In the genomic region with DNA sequence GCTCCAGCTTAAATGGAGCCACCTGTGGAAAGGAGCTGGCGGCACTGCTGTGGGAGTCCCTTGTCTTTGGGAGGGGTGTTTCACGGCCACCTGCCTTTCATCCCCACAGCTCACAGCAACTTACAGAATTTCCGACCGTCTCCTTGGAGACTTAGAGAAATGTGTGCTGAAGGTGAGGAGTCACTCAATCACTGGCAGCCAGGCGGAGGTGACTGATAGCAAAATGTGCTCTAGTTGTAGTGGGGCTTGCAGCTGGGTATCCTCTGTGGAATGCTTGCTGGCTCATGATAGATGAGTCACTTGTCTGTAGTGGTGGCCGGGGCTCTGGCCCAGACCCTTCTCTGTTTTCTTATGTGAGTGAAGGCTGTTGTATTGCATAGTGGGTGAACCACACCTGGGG, we compare ENCODE assay signal across 10 cellular contexts.
DNase-seq lines count a peak whose midpoint lies in the region; ATAC-seq and TF ChIP-seq lines count a peak whose summit lies in the region.
"Had no signal": no experiment of that assay in that cellular context is flagged by ENCODE, and none has a peak within 500 bp of the region (broad histone marks: within the 10 kb centered on the region; RNA-seq: fewer than 3 reads in every experiment).

No MANE protein-coding gene starts in this region.

- H3K4me1 ChIP-seq in PC-3 (ENCODE audit: insufficient read depth, low read length) = peaks cover 76% of the 10 kb centered on the region
- H3K4me1 ChIP-seq in osteoblast (ENCODE audit: insufficient read depth, low read length) = peaks cover 59% of the 10 kb centered on the region

- no peaks in the 10 kb centered on the region for H3K36me3 ChIP-seq in PC-3 (ENCODE audit: low read depth, low read length)
- no peaks in the 10 kb centered on the region for H3K36me3 ChIP-seq in osteoblast (ENCODE audit: insufficient read depth, low read length)

- DNase-seq in EL (peak; percentile 80), PC-3 (peak; percentile 93), epithelial cell of prostate (ENCODE audit: low read depth, low spot score) (peak; percentile 41), osteoblast (ENCODE audit: insufficient read length, low spot score, missing footprints) (no peak), NCI-H146 (lab: John Stamatoyannopoulos, UW) (no peak), NOMO-1 treated with dmso at 0.1 percent for 144 hours (lab: John Stamatoyannopoulos, UW; ENCODE audit: unreplicated experiment) (no peak), midbrain (lab: John Stamatoyannopoulos, UW) (no peak)
- DNase-seq: activated CD8-positive, alpha-beta T cell treated with anti-CD3 and anti-CD28 coated beads for 36 hours; activated naive CD8-positive, alpha-beta T cell treated with anti-CD3 and anti-CD28 coated beads, Interleukin-2, amount 50 U/mL, for 24 hours had no signal

- no peak for TF ChIP-seq CTCF in PC-3 (conservative IDR thresholded peaks at IDR 0.05; ENCODE audit: low read depth, low read length)
- no peak for TF ChIP-seq CTCF in osteoblast (IDR thresholded peaks at IDR 0.05; ENCODE audit: extremely low read depth, low read depth, low read length)

- intact Hi-C loops in PC-3 (cut with micrococcal nuclease) = loop anchor here (2.0 to 10.0 kb wide), 2 partner anchors 69 to 105 kb away; no protein-coding TSS in a partner anchor

- no peaks in the 10 kb centered on the region for H3K9me2 ChIP-seq in PC-3 (replicated peaks; ENCODE audit: low read length)

- H3K79me2 ChIP-seq in PC-3 (ENCODE audit: low read length) (peaks cover 73% of the 10 kb centered on the region), osteoblast (ENCODE audit: insufficient read depth, low read length) (peaks cover 50% of the 10 kb centered on the region)

- POLR2A ChIA-PET in PC-3 (lab: Charles Lee; ENCODE audit: unreplicated experiment) = interaction anchor here (0.6 to 0.8 kb wide), 2 partner anchors 9 to 111 kb away, joined by 4 to 5 read pairs; no protein-coding TSS in a partner anchor

- ATAC-seq in PC-3 = peak; percentile 79
- ATAC-seq in GM18867 (IDR thresholded peaks at IDR 0.05; ENCODE audit: unreplicated experiment) = no peak
- ATAC-seq: activated CD8-positive, alpha-beta T cell treated with anti-CD3 and anti-CD28 coated beads for 36 hours; activated naive CD8-positive, alpha-beta T cell treated with anti-CD3 and anti-CD28 coated beads, Interleukin-2, amount 50 U/mL, for 24 hours had no signal

- no TSS peak for BruUV-seq in PC-3 (replicated peaks; lab: Mats Ljungman, UMichigan)

- H3F3A ChIP-seq in PC-3 (ENCODE audit: low read length, unreplicated experiment) = no peaks in the 10 kb centered on the region

- no peaks in the 10 kb centered on the region for H3K27me3 ChIP-seq in PC-3 (ENCODE audit: low read length)
- no peaks in the 10 kb centered on the region for H3K27me3 ChIP-seq in osteoblast (ENCODE audit: insufficient read depth, low read length)

- peak overlapping the region; percentile 75 for H3K4me2 ChIP-seq in PC-3 (ENCODE audit: low read length)
- peak overlapping the region; percentile 34 for H3K4me2 ChIP-seq in osteoblast (ENCODE audit: insufficient read depth, low read length)

- H3K9ac ChIP-seq in PC-3 (ENCODE audit: low read length) = peak overlapping the region; percentile 3; the same call in 1 of the 2 replicates

- H2AFZ ChIP-seq in PC-3 (ENCODE audit: low read length) (peak overlapping the region; percentile 35; the same call in 1 of the 2 replicates), osteoblast (ENCODE audit: low read length) (no peak overlapping the region)

- H4K20me1 ChIP-seq in PC-3 (ENCODE audit: low read length) (no peaks in the 10 kb centered on the region), osteoblast (ENCODE audit: insufficient read depth, low read length) (peaks cover 9% of the 10 kb centered on the region)

- H3K4me3 ChIP-seq in PC-3 (ENCODE audit: low read length) (0 out of 2 replicates have a peak overlapping the region, but pooled peaks have one; percentile 23), osteoblast (ENCODE audit: insufficient read depth, low read length) (no peak overlapping the region)

- CTCF ChIA-PET in PC-3 (lab: Charles Lee) = no interaction called here

- H3K9me3 ChIP-seq in PC-3 (ENCODE audit: low read length) (no peaks in the 10 kb centered on the region), osteoblast (ENCODE audit: low read depth, low read length) (no peaks in the 10 kb centered on the region)

- H3K27ac ChIP-seq in PC-3 (ENCODE audit: low read length) = peak overlapping the region; percentile 68
- H3K27ac ChIP-seq in epithelial cell of prostate = no peak overlapping the region
- H3K27ac ChIP-seq in osteoblast (ENCODE audit: low read depth, low read length) = peak overlapping the region; percentile 23

Comparison
In these comparisons a context has a peak if more than half of its experiments do, and no peak if none do; other contexts are left out.
1. DNase-seq: peak in EL (single experiment), PC-3 (single experiment) and epithelial cell of prostate (single experiment); none in osteoblast (single experiment), NCI-H146 (single experiment), NOMO-1 treated with dmso at 0.1 percent for 144 hours (single experiment) and midbrain (single experiment).